In the genomic region with DNA sequence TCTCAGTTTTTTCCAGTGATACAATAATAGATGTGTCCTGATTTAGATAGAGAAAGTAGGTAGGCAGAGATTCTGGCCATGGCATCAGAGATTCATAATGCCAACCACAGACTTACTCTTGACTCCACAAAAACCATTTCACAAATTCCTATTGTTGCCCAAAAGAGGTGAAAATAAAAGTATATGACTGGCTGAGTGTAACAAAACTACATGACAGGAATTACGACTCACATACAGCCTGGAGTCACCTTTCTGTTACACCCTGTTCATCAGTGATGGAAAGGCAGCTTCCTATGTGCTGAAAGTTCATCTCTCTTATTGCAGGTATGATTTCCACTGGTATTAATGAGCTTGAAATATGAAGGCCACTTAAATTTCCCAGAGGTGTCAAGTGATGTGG, we compare ENCODE assay signal across 21 cellular contexts.
"Had no signal": no experiment of that assay in that cellular context is flagged by ENCODE, and none has a peak within 500 bp of the region (broad histone marks: within the 10 kb centered on the region; RNA-seq: fewer than 3 reads in every experiment).

No MANE protein-coding gene starts in this region.

- H3K4me3 Mint-ChIP-seq: activated CD8-positive, alpha-beta T cell treated with anti-CD3 and anti-CD28 coated beads for 36 hours; activated naive CD8-positive, alpha-beta T cell treated with anti-CD3 and anti-CD28 coated beads, Interleukin-2, amount 50 U/mL, for 24 hours; brain; mesothelial cell of epicardium; nephron progenitor cell had no signal

- H3K27ac ChIP-seq: hepatocyte, lower lobe of right lung, stomach, vagina had no signal

- ATAC-seq: activated CD8-positive, alpha-beta T cell treated with anti-CD3 and anti-CD28 coated beads for 36 hours; activated naive CD8-positive, alpha-beta T cell treated with anti-CD3 and anti-CD28 coated beads, Interleukin-2, amount 50 U/mL, for 24 hours; left colon; lower lobe of right lung had no signal

- H3K9me3 Mint-ChIP-seq: activated CD8-positive, alpha-beta T cell treated with anti-CD3 and anti-CD28 coated beads for 36 hours; activated naive CD8-positive, alpha-beta T cell treated with anti-CD3 and anti-CD28 coated beads, Interleukin-2, amount 50 U/mL, for 24 hours; activated T-helper 2 cell treated with anti-CD3 and anti-CD28 coated beads, Interferon-gamma antibody, Interleukin-2, Interleukin-4, amounts not matched to agents 10 μg/mL and 5 μg/mL and 100 μg/mL, durations not matched to agents 14 hours and 24 hours and 36 hours; brain; mesothelial cell of epicardium; nephron progenitor cell had no signal

- H3K27ac Mint-ChIP-seq: activated CD8-positive, alpha-beta T cell treated with anti-CD3 and anti-CD28 coated beads for 36 hours; activated naive CD8-positive, alpha-beta T cell treated with anti-CD3 and anti-CD28 coated beads, Interleukin-2, amount 50 U/mL, for 24 hours; activated T-helper 2 cell treated with anti-CD3 and anti-CD28 coated beads, Interferon-gamma antibody, Interleukin-2, Interleukin-4, amounts not matched to agents 10 μg/mL and 5 μg/mL and 100 μg/mL, durations not matched to agents 14 hours and 24 hours and 36 hours; brain; mesothelial cell of epicardium; nephron progenitor cell had no signal

- H3K27me3 Mint-ChIP-seq: activated CD8-positive, alpha-beta T cell treated with anti-CD3 and anti-CD28 coated beads for 36 hours; activated naive CD8-positive, alpha-beta T cell treated with anti-CD3 and anti-CD28 coated beads, Interleukin-2, amount 50 U/mL, for 24 hours; brain had no signal

- DNase-seq: activated CD4-positive, alpha-beta T cell treated with anti-CD3 and anti-CD28 coated beads for 4 hours; activated CD8-positive, alpha-beta T cell treated with anti-CD3 and anti-CD28 coated beads for 36 hours; activated naive CD4-positive, alpha-beta T cell treated with Interleukin-2 at 50 U/mL for 16 hours; activated naive CD8-positive, alpha-beta T cell treated with anti-CD3 and anti-CD28 coated beads, Interleukin-2, amount 50 U/mL, for 24 hours; activated T-cell treated with anti-CD3 and anti-CD28 coated beads, Interleukin-2, amount 50 U/mL, for 1 hour; anterior cingulate cortex; cortex of kidney; left colon; lower lobe of right lung; nephron progenitor cell; nucleus accumbens; posterior cingulate gyrus; retina; stimulated activated CD4-positive, alpha-beta T cell treated with anti-CD3 and anti-CD28 coated beads, Interleukin-2, amount 100 ng/mL, for 24 hours; stomach; trophoblast cell had no signal
